In genomic region chr17:38353084-38353604, GRCh38 we compare ENCODE assay signal across 9 cellular contexts. TPM values are rescaled to one million over a fixed set of nuclear protein-coding genes. Genes with fewer than 3 reads are reported as not detected.
DNase-seq lines count a peak whose midpoint lies in the region; ATAC-seq and TF ChIP-seq lines count a peak whose summit lies in the region.
"Had no signal": no experiment of that assay in that cellular context is flagged by ENCODE, and none has a peak within 500 bp of the region (broad histone marks: within the 10 kb centered on the region; RNA-seq: fewer than 3 reads in every experiment).

No MANE protein-coding gene starts in this region.

- CTCF ChIA-PET in activated naive CD4-positive, alpha-beta T cell treated with anti-CD3 and anti-CD28 coated beads, Interleukin-2, amount 10 ng/mL, durations not matched to agents 7 days and 5 days (lab: Charles Lee): interaction anchor here (1.4 to 4.0 kb wide), 2 partner anchors 16 to 61 kb away, joined by 3 to 17 read pairs; no protein-coding TSS in a partner anchor

- no peaks in the 10 kb centered on the region for H3K27me3 ChIP-seq in upper lobe of right lung

- intact Hi-C loops in upper lobe of right lung (cut with DNase I): no loop called here

- H3K27me3 Mint-ChIP-seq in activated naive CD4-positive, alpha-beta T cell treated with anti-CD3 and anti-CD28 coated beads, Interleukin-2, amount 10 ng/mL, durations not matched to agents 7 days and 5 days: peaks cover 3% of the 10 kb centered on the region
- no peaks in the 10 kb centered on the region for H3K27me3 Mint-ChIP-seq in memory B cell

- no peak for ATAC-seq in memory B cell (ENCODE audit: low read depth)
- ATAC-seq in upper lobe of right lung: no peak
- no peak for ATAC-seq in GM18498 (IDR thresholded peaks at IDR 0.05; ENCODE audit: unreplicated experiment)

- no peak for DNase-seq in activated naive CD4-positive, alpha-beta T cell treated with anti-CD3 and anti-CD28 coated beads, Interleukin-2, amount 10 ng/mL, durations not matched to agents 7 days and 5 days
- no peak for DNase-seq in activated naive CD4-positive, alpha-beta T cell treated with anti-CD3 and anti-CD28 coated beads, Interleukin-2, amount 50 U/mL, for 16 hours
- peak; percentile 19 for DNase-seq in astrocyte of the hippocampus (ENCODE audit: low read depth, low spot score)
- DNase-seq in memory B cell (ENCODE audit: low spot score in 2 of 2): no peak
- no peak for DNase-seq in upper lobe of right lung
- no peak for DNase-seq in stimulated activated CD4-positive, alpha-beta T cell treated with anti-CD3 and anti-CD28 coated beads, Interleukin-2, amount 100 ng/mL, for 48 hours
- DNase-seq in hippocampal formation (lab: John Stamatoyannopoulos, UW): no peak

- peaks cover 3% of the 10 kb centered on the region for H3K36me3 Mint-ChIP-seq in activated naive CD4-positive, alpha-beta T cell treated with anti-CD3 and anti-CD28 coated beads, Interleukin-2, amount 10 ng/mL, durations not matched to agents 7 days and 5 days
- H3K36me3 Mint-ChIP-seq in memory B cell: no peaks in the 10 kb centered on the region

- TF ChIP-seq CTCF in upper lobe of right lung (IDR thresholded peaks at IDR 0.05): no peak

- H3K27ac Mint-ChIP-seq in activated naive CD4-positive, alpha-beta T cell treated with anti-CD3 and anti-CD28 coated beads, Interleukin-2, amount 10 ng/mL, durations not matched to agents 7 days and 5 days: no peak overlapping the region
- H3K27ac Mint-ChIP-seq in memory B cell: no peak overlapping the region

- peaks cover 44% of the 10 kb centered on the region for H3K4me1 Mint-ChIP-seq in activated naive CD4-positive, alpha-beta T cell treated with anti-CD3 and anti-CD28 coated beads, Interleukin-2, amount 10 ng/mL, durations not matched to agents 7 days and 5 days
- peaks cover 40% of the 10 kb centered on the region for H3K4me1 Mint-ChIP-seq in memory B cell

- peaks cover 21% of the 10 kb centered on the region for H3K4me1 ChIP-seq in upper lobe of right lung

- H3K4me3 ChIP-seq in upper lobe of right lung: peak overlapping the region; percentile 81

- no peaks in the 10 kb centered on the region for H3K9me3 Mint-ChIP-seq in activated naive CD4-positive, alpha-beta T cell treated with anti-CD3 and anti-CD28 coated beads, Interleukin-2, amount 10 ng/mL, durations not matched to agents 7 days and 5 days
- no peaks in the 10 kb centered on the region for H3K9me3 Mint-ChIP-seq in memory B cell

- H3K36me3 ChIP-seq in upper lobe of right lung: no peaks in the 10 kb centered on the region

- peak overlapping the region; percentile 73 for H3K4me3 Mint-ChIP-seq in activated naive CD4-positive, alpha-beta T cell treated with anti-CD3 and anti-CD28 coated beads, Interleukin-2, amount 10 ng/mL, durations not matched to agents 7 days and 5 days
- peak overlapping the region; percentile 80 for H3K4me3 Mint-ChIP-seq in memory B cell

- H3K9me3 ChIP-seq in upper lobe of right lung: no peaks in the 10 kb centered on the region

- H3K27ac ChIP-seq in upper lobe of right lung: peak overlapping the region; percentile 84

RNA-seq across cellular contexts. Expression of gene SOCS7, which starts 1.5 kb away (rescaled TPM):
- total RNA-seq in upper lobe of right lung: 23.7 TPM

RNA-seq across cellular contexts. Expression of gene GPR179, which starts 9.4 kb away (rescaled TPM):
- 0.35 TPM for total RNA-seq in upper lobe of right lung
- total RNA-seq: T-helper 1 cell treated with Interleukin-12 subunit alpha and Interleukin-12 subunit beta and Interleukin-4 antibody, amounts not matched to agents 30 ng/mL and 1 ng/mL, for 36 hours had no signal

RNA-seq across cellular contexts. Expression of gene MRPL45, which starts 56.2 kb away (rescaled TPM):
- 25.7 TPM for total RNA-seq in upper lobe of right lung
